In the genomic region with DNA sequence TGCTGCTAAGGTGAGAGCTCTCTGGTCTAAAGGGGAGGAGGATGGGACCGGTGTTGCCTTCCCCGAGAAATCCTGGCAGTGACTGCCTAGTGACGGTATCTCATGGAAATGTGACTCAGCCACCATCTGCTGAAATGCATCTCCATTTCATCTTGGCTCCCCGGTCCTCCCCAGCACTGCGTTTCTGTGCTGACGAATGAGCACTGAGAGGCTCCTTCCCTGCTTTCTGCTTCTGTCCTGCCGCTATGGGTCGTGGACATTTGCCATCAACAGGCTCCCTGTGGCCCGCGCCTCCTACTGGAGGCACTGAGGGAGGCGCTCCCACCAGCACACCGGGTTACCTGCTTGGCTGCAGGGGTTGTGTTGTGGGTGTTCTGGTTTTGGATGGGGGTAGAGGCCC, we compare ENCODE assay signal across 12 cellular contexts. TPM values are rescaled to one million over a fixed set of nuclear protein-coding genes. Genes with fewer than 3 reads are reported as not detected.
DNase-seq lines count a peak whose midpoint lies in the region; ATAC-seq, FAIRE-seq and TF ChIP-seq lines count a peak whose summit lies in the region.
"Had no signal": no experiment of that assay in that cellular context is flagged by ENCODE, and none has a peak within 500 bp of the region (broad histone marks: within the 10 kb centered on the region; RNA-seq: fewer than 3 reads in every experiment).

No MANE protein-coding gene starts in this region.

- peak; percentile 47 for TF ChIP-seq CTCF in WERI-Rb-1 (IDR thresholded peaks at IDR 0.05; ENCODE audit: low read depth, low read length)

- no peak for FAIRE-seq in GM19239 (lab: Jason Lieb, UNC)
- no peak for FAIRE-seq in GM12892 (lab: Jason Lieb, UNC)

- peaks cover 4% of the 10 kb centered on the region for H3K4me1 Mint-ChIP-seq in activated T-cell treated with anti-CD3 and anti-CD28 coated beads, Interleukin-2, amount 50 U/mL, for 4 hours (ENCODE audit: low read depth)

- no peaks in the 10 kb centered on the region for H3K36me3 ChIP-seq in WERI-Rb-1

- peaks cover 7% of the 10 kb centered on the region for H3K27me3 Mint-ChIP-seq in activated T-cell treated with anti-CD3 and anti-CD28 coated beads, Interleukin-2, amount 50 U/mL, for 4 hours (ENCODE audit: low read depth)

- H3K36me3 Mint-ChIP-seq in activated T-cell treated with anti-CD3 and anti-CD28 coated beads, Interleukin-2, amount 50 U/mL, for 4 hours (ENCODE audit: insufficient read depth): no peaks in the 10 kb centered on the region

- ATAC-seq in Right ventricle myocardium inferior (no peak), left ventricle myocardium superior (no peak), HG02852 (IDR thresholded peaks at IDR 0.05; ENCODE audit: unreplicated experiment) (no peak)
- no peak for ATAC-seq in activated T-cell treated with anti-CD3 and anti-CD28 coated beads, Interleukin-2, amount 50 U/mL, for 4 hours
- ATAC-seq: left colon, sciatic nerve had no signal

- no peak for TF ChIP-seq POLR2A in GM12892 (IDR thresholded peaks at IDR 0.05; ENCODE audit: low read depth, low read length)

- H3K27ac ChIP-seq in WERI-Rb-1: no peak overlapping the region

- H3K4me3 ChIP-seq in WERI-Rb-1 (ENCODE audit: low read depth, low read length): no peak overlapping the region

- intact Hi-C loops in Right ventricle myocardium inferior (cut with DNase I) (no loop called here), left ventricle myocardium superior (cut with micrococcal nuclease) (no loop called here)

- no peaks in the 10 kb centered on the region for H3K9me3 Mint-ChIP-seq in activated T-cell treated with anti-CD3 and anti-CD28 coated beads, Interleukin-2, amount 50 U/mL, for 4 hours

- no peak overlapping the region for H3K4me3 Mint-ChIP-seq in activated T-cell treated with anti-CD3 and anti-CD28 coated beads, Interleukin-2, amount 50 U/mL, for 4 hours
- H3K4me3 Mint-ChIP-seq: B cell had no signal

- H3K27me3 ChIP-seq in WERI-Rb-1 (ENCODE audit: insufficient read depth, low read depth, severe bottlenecking): no peaks in the 10 kb centered on the region

- no peaks in the 10 kb centered on the region for H3K9me3 ChIP-seq in WERI-Rb-1 (ENCODE audit: severe bottlenecking)

- DNase-seq in Right ventricle myocardium inferior (ENCODE audit: missing footprints) (peak; percentile 55), left ventricle myocardium superior (no peak), WERI-Rb-1 (no peak), hepatic stellate cell (ENCODE audit: low spot score) (peak; percentile 80), GM19239 (ENCODE audit: insufficient read length, low spot score) (no peak), GM12892 (ENCODE audit: insufficient read length) (no peak)
- DNase-seq in activated T-cell treated with anti-CD3 and anti-CD28 coated beads, Interleukin-2, amount 50 U/mL, for 4 hours: no peak
- DNase-seq: effector CD4-positive, alpha-beta T cell; left colon had no signal

RNA-seq across cellular contexts. Expression of a gene that starts 13.5 kb away (rescaled TPM):
- total RNA-seq in Right ventricle myocardium inferior: 52.4 TPM
- total RNA-seq in left ventricle myocardium superior: 54.9 TPM
- total RNA-seq in activated T-cell treated with anti-CD3 and anti-CD28 coated beads, Interleukin-2, amount 50 U/mL, for 4 hours: 100 to 1,000 TPM; 143 to 154 (median 153) TPM
- polyA plus RNA-seq in GM12892 (2012; ENCODE audit: missing spikeins): 76.0 TPM

RNA-seq across cellular contexts. Expression of a gene that starts 41.7 kb away (rescaled TPM):
- total RNA-seq in Right ventricle myocardium inferior (0.30 TPM), left ventricle myocardium superior (not detected)
- total RNA-seq in activated T-cell treated with anti-CD3 and anti-CD28 coated beads, Interleukin-2, amount 50 U/mL, for 4 hours: under 1 TPM; 0.45 to 0.96 (median 0.63) TPM
- 1.9 TPM for polyA plus RNA-seq in GM12892 (2012; ENCODE audit: missing spikeins)

Comparison
In these comparisons a context has a peak if more than half of its experiments do, and no peak if none do; other contexts are left out.
1. DNase-seq: peak in Right ventricle myocardium inferior (single experiment) and hepatic stellate cell (single experiment); none in left ventricle myocardium superior (single experiment), WERI-Rb-1 (single experiment), GM19239 (single experiment), activated T-cell treated with anti-CD3 and anti-CD28 coated beads, Interleukin-2, amount 50 U/mL, for 4 hours (single experiment) and GM12892 (single experiment).